In the genomic region with DNA sequence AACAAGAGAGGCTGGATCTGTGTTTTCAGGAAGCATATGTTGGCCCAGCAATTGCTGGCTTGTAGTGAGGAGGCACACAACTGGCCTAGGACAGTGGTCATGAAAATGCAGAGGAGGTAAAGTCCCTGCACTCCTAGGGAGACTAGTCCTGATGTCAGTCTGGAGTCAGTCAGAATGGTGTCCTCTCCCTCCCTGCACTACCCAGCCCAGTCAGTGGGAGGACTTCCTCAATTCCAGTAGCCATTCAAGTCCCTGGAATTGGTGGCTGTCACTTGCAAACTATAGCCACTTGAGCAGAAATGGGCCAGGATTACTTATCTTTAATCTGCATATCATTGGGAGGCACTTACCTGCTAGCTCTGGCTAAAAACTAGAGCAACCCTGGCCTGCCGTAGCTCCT, we compare ENCODE assay signal across 1 cellular context.
TF ChIP-seq lines count a peak whose summit lies in the region.

No MANE protein-coding gene starts in this region.

TF ChIP-seq in K562, 482 proteins besides CTCF, POLR2A, EP300 and RAD21:
- TF ChIP-seq NRF1 (conservative IDR thresholded peaks at IDR 0.05 in 1 of 2, IDR thresholded peaks at IDR 0.05 in 1 of 2), result peak; percentile 20 to 25; a peak in 1 of 4 replicates
- 0 out of 2 replicates have a peak, but pooled peaks have one; percentile 17 for TF ChIP-seq GABPB1 (CRISPR knock-in tag; IDR thresholded peaks at IDR 0.05)
- TF ChIP-seq MEIS2 (IDR thresholded peaks at IDR 0.05; ENCODE audit: partially characterized antibody), result peak; percentile 26
- TF ChIP-seq DPF2 (IDR thresholded peaks at IDR 0.05), result 0 out of 2 replicates have a peak, but pooled peaks have one; percentile 11
- TF ChIP-seq, protein P1, sequence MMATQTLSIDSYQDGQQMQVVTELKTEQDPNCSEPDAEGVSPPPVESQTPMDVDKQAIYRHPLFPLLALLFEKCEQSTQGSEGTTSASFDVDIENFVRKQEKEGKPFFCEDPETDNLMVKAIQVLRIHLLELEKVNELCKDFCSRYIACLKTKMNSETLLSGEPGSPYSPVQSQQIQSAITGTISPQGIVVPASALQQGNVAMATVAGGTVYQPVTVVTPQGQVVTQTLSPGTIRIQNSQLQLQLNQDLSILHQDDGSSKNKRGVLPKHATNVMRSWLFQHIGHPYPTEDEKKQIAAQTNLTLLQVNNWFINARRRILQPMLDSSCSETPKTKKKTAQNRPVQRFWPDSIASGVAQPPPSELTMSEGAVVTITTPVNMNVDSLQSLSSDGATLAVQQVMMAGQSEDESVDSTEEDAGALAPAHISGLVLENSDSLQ (IDR thresholded peaks at IDR 0.05), result peak; percentile 55
- TF ChIP-seq, protein P2, sequence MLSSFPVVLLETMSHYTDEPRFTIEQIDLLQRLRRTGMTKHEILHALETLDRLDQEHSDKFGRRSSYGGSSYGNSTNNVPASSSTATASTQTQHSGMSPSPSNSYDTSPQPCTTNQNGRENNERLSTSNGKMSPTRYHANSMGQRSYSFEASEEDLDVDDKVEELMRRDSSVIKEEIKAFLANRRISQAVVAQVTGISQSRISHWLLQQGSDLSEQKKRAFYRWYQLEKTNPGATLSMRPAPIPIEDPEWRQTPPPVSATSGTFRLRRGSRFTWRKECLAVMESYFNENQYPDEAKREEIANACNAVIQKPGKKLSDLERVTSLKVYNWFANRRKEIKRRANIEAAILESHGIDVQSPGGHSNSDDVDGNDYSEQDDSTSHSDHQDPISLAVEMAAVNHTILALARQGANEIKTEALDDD (IDR thresholded peaks at IDR 0.05), result peak; percentile 90
- TF ChIP-seq, protein P3, sequence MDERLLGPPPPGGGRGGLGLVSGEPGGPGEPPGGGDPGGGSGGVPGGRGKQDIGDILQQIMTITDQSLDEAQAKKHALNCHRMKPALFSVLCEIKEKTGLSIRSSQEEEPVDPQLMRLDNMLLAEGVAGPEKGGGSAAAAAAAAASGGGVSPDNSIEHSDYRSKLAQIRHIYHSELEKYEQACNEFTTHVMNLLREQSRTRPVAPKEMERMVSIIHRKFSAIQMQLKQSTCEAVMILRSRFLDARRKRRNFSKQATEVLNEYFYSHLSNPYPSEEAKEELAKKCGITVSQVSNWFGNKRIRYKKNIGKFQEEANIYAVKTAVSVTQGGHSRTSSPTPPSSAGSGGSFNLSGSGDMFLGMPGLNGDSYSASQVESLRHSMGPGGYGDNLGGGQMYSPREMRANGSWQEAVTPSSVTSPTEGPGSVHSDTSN (CRISPR knock-in tag; IDR thresholded peaks at IDR 0.05; ENCODE audit: low read depth), result no peak
- TF ChIP-seq, protein P3 (tag; conservative IDR thresholded peaks at IDR 0.05; ENCODE audit: low read depth), result 0 out of 2 replicates have a peak, but pooled peaks have one; percentile 17
- TF ChIP-seq ZNF263 (CRISPR knock-in tag; IDR thresholded peaks at IDR 0.05; ENCODE audit: borderline replicate concordance), result peak; percentile 82; the same call in 1 of the 2 replicates
- TF ChIP-seq ZNF146 (CRISPR knock-in tag; IDR thresholded peaks at IDR 0.05; ENCODE audit: unreplicated experiment), result no peak
- TF ChIP-seq GATA2 (CRISPR knock-in tag; IDR thresholded peaks at IDR 0.05), result peak; percentile 47; the same call in 1 of the 2 replicates
- TF ChIP-seq CTBP1 (IDR thresholded peaks at IDR 0.05; ENCODE audit: borderline replicate concordance), result peak; percentile 30; the same call in 1 of the 2 replicates
- TF ChIP-seq YY1 (IDR thresholded peaks at IDR 0.05; ENCODE audit: borderline replicate concordance in 1 of 3, control insufficient read depth in 1 of 3, extremely low read depth in 1 of 3, insufficient read depth in 3 of 3, insufficient read length in 1 of 3, insufficient replicate concordance in 2 of 3, low read depth in 1 of 3, low read length in 2 of 3), result peak in 1 of 3 experiments; percentile 39
- TF ChIP-seq SPI1 (IDR thresholded peaks at IDR 0.05; ENCODE audit: borderline replicate concordance, low read depth, low read length), result peak; percentile 98
- no peak for TF ChIP-seq SLC30A9 (CRISPR knock-in tag; IDR thresholded peaks at IDR 0.05)
- TF ChIP-seq NEUROD1 (IDR thresholded peaks at IDR 0.05; ENCODE audit: borderline replicate concordance, low read depth, low read length, partially characterized antibody), result no peak
- no peak for TF ChIP-seq ETS2 (tag; IDR thresholded peaks at IDR 0.05; ENCODE audit: borderline replicate concordance, poor library complexity, severe bottlenecking)
